In genomic region chr5:138470322-138471285, GRCh38 we compare ENCODE assay signal across 10 cellular contexts. TPM values are rescaled to one million over a fixed set of nuclear protein-coding genes. Genes with fewer than 3 reads are reported as not detected.
DNase-seq lines count a peak whose midpoint lies in the region; ATAC-seq and TF ChIP-seq lines count a peak whose summit lies in the region.
"Had no signal": no experiment of that assay in that cellular context is flagged by ENCODE, and none has a peak within 500 bp of the region (broad histone marks: within the 10 kb centered on the region; RNA-seq: fewer than 3 reads in every experiment).

No MANE protein-coding gene starts in this region.

- H3K9ac ChIP-seq in GM23248: no peak overlapping the region

- 67 to 69% methylated on average over 4 of the region's 4 CpGs for WGBS in GM23248 (ENCODE audit: low coverage in 1 of 2, low lambda C conversion rate in 2 of 2, missing lambda C conversion rate in 2 of 2), 2 experiments
- 41 to 47% methylated on average over 3 of the region's 4 CpGs for WGBS in esophagus squamous epithelium, 2 donors

- DNase-seq in GM23248 (peak; percentile 43), RPMI7951 (ENCODE audit: low read depth) (peak; percentile 77), esophagus squamous epithelium (lab: John Stamatoyannopoulos, UW) (no peak), posterior vena cava (ENCODE audit: low spot score) (peak; percentile 78), NCI-H1092 (lab: John Stamatoyannopoulos, UW) (no peak)
- DNase-seq: activated T-cell treated with anti-CD3 and anti-CD28 coated beads, Interleukin-2, amount 50 U/mL, for 72 hours; NCI-H1092 treated with DMSO at 0.1 percent for 48 hours; stimulated activated CD4-positive, alpha-beta T cell treated with anti-CD3 and anti-CD28 coated beads, Interleukin-4, amount 100 ng/mL, for 24 hours had no signal

- peaks cover 36% of the 10 kb centered on the region for H3K79me2 ChIP-seq in GM23248 (ENCODE audit: insufficient read depth)

- H3K27ac ChIP-seq in GM23248: peak overlapping the region; percentile 9
- H3K27ac ChIP-seq in esophagus squamous epithelium: peak overlapping the region in 3 of 4 donors; percentile 35 to 49 (median 43)

- no peak overlapping the region for H2AFZ ChIP-seq in GM23248

- peaks cover 51% of the 10 kb centered on the region for H3F3A ChIP-seq in GM23248 (ENCODE audit: insufficient read depth)

- intact Hi-C loops in esophagus squamous epithelium (cut with DNase I) (no loop called here), posterior vena cava (cut with DNase I) (no loop called here)

- H3K4me1 ChIP-seq in GM23248 (ENCODE audit: insufficient read depth): peaks cover 21% of the 10 kb centered on the region
- peaks cover 24 to 71% (median 24%) of the 10 kb centered on the region in 3 donors for H3K4me1 ChIP-seq in esophagus squamous epithelium

- H3K9me3 ChIP-seq in GM23248 (ENCODE audit: low read depth) (no peaks in the 10 kb centered on the region), esophagus squamous epithelium (no peaks in the 10 kb centered on the region)

- no peak overlapping the region for H3K4me2 ChIP-seq in GM23248 (ENCODE audit: unreplicated experiment)

- peaks cover 20% of the 10 kb centered on the region for H4K20me1 ChIP-seq in GM23248 (ENCODE audit: insufficient read depth)

- TF ChIP-seq CTCF in esophagus squamous epithelium (IDR thresholded peaks at IDR 0.05): no peak

- no peaks in the 10 kb centered on the region for H3K27me3 ChIP-seq in GM23248 (replicated peaks; ENCODE audit: insufficient read depth)
- H3K27me3 ChIP-seq in esophagus squamous epithelium: no peaks in the 10 kb centered on the region

- H3K36me3 ChIP-seq in GM23248 (ENCODE audit: low read depth): peaks cover 22% of the 10 kb centered on the region; the same call in 1 of the 2 replicates
- peaks cover 0 to 21% (median 0%) of the 10 kb centered on the region in 3 donors for H3K36me3 ChIP-seq in esophagus squamous epithelium

- no peaks in the 10 kb centered on the region for H3K9me2 ChIP-seq in GM23248 (ENCODE audit: insufficient read depth)

- no peak for ATAC-seq in HG03565 (IDR thresholded peaks at IDR 0.05; ENCODE audit: unreplicated experiment)
- ATAC-seq in HG02870 (IDR thresholded peaks at IDR 0.05; ENCODE audit: unreplicated experiment): no peak

- H3K4me3 ChIP-seq in GM23248: no peak overlapping the region
- H3K4me3 ChIP-seq in esophagus squamous epithelium: no peak overlapping the region

- in situ Hi-C loops in GM23248 (cut with MboI): no loop called here

- no peak for TF ChIP-seq POLR2A in esophagus squamous epithelium (IDR thresholded peaks at IDR 0.05)

RNA-seq across cellular contexts. Expression of gene EGR1, which starts 5.3 kb away (rescaled TPM):
- total RNA-seq in GM23248 (2014; rRNA removed; shearing (Covaris generic)): 14.3 and 19.0 TPM in 2 replicates
- polyA plus RNA-seq in GM23248 (2016; fragmentation: Nextera tagmentation; extraction: Ambion mirVana): 161 and 170 TPM in 2 replicates
- total RNA-seq in RPMI7951 (2014; rRNA removed; shearing (Covaris generic)): 1.1 and 1.7 TPM in 2 replicates
- total RNA-seq in esophagus squamous epithelium (10 to 100 TPM; 10.9 to 47.8 (median 19.5) TPM), posterior vena cava (100 to 1,000 TPM; 115 to 412 TPM)

RNA-seq across cellular contexts. Expression of gene REEP2, which starts 31.7 kb away (rescaled TPM):
- total RNA-seq in GM23248 (2014; rRNA removed; shearing (Covaris generic)): 4.4 and 5.0 TPM in 2 replicates
- 8.6 and 9.4 TPM in 2 replicates for polyA plus RNA-seq in GM23248 (2016; fragmentation: Nextera tagmentation; extraction: Ambion mirVana)
- 5.5 and 10.3 TPM in 2 replicates for total RNA-seq in RPMI7951 (2014; rRNA removed; shearing (Covaris generic))
- total RNA-seq in esophagus squamous epithelium (1 to 10 TPM in 1 of 4 donors, under 1 TPM in 3; 0.11 to 3.8 (median 0.20) TPM), posterior vena cava (10 to 100 TPM; 12.5 to 13.0 TPM)

Comparison
In these comparisons a context has a peak if more than half of its experiments do, and no peak if none do; other contexts are left out.
1. DNase-seq: peak in GM23248 (single experiment), RPMI7951 (single experiment) and posterior vena cava (single experiment); none in esophagus squamous epithelium (single experiment) and NCI-H1092 (single experiment).